In the genomic region with DNA sequence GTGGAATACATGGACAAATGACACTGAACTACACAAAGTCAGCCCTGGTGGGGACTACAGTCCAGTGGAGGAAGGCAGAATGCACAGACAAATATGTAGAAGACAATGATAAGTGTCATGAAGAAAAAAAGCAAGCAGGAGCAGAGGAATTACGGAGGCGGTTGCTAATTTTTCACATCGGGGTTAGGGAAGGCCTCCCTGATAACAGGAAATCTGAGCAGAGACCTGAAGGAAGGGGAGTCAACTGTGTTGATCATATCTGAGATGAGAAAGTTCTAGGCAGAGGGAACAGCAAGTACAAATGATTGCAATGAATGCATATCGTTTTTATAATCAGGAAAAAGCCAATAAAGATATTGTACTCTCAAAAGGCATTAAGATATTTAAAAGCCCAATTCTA, we compare ENCODE assay signal across 31 cellular contexts.
"Had no signal": no experiment of that assay in that cellular context is flagged by ENCODE, and none has a peak within 500 bp of the region (broad histone marks: within the 10 kb centered on the region; RNA-seq: fewer than 3 reads in every experiment).

No MANE protein-coding gene starts in this region.

- H3K4me3 ChIP-seq: body of pancreas, breast epithelium, PC-9 had no signal

- H3K4me1 ChIP-seq: breast epithelium had no signal

- H3K4me2 ChIP-seq: PC-9 had no signal

- H3K36me3 ChIP-seq: breast epithelium, WERI-Rb-1 had no signal

- DNase-seq: activated CD4-positive, alpha-beta T cell treated with anti-CD3 and anti-CD28 coated beads, Interleukin-2, amount 10 ng/mL, durations not matched to agents 24 days and 14 days; activated CD4-positive, alpha-beta T cell treated with anti-CD3 and anti-CD28 coated beads, Interleukin-2, amount 50 U/mL, for 4 hours; activated CD8-positive, alpha-beta T cell treated with anti-CD3 and anti-CD28 coated beads for 36 hours; activated effector memory CD4-positive, alpha-beta T cell treated with anti-CD3 and anti-CD28 coated beads, Interleukin-2, amount 50 U/mL, for 16 hours; activated naive CD4-positive, alpha-beta T cell; activated naive CD4-positive, alpha-beta T cell treated with anti-CD3 and anti-CD28 coated beads, Interleukin-2, amount 50 U/mL, for 16 hours; activated naive CD8-positive, alpha-beta T cell treated with anti-CD3 and anti-CD28 coated beads for 36 hours; activated T-cell treated with anti-CD3 and anti-CD28 coated beads, Interleukin-2, amount 50 U/mL, for 1 hour; activated T-cell treated with anti-CD3 and anti-CD28 coated beads, Interleukin-2, amount 50 U/mL, for 72 hours; body of pancreas; Kasumi-1; KG1; MM.1S; NCI-H1105; NCI-H1436; NCI-H1694; NCI-H1930; NCI-H2081 treated with DMSO at 0.1 percent for 48 hours; NCI-H345; NCI-H524 treated with DMSO at 0.1 percent for 48 hours; NK-92 treated with Interleukin-12 subunit alpha and Interleukin-12 subunit beta, amount 100 ng/mL, for 24 hours; PC-9; SW 1271; T-helper 1 cell; T-helper 2 cell; T-helper 9 cell; WERI-Rb-1 had no signal

- H3K27me3 ChIP-seq: body of pancreas, breast epithelium had no signal

- H3K9me3 ChIP-seq: body of pancreas, breast epithelium had no signal

- ATAC-seq: activated CD8-positive, alpha-beta T cell treated with anti-CD3 and anti-CD28 coated beads for 36 hours; activated T-cell treated with anti-CD3 and anti-CD28 coated beads, Interleukin-2, amount 50 U/mL, for 72 hours; activated T-helper 17 cell treated with anti-CD3 and anti-CD28 coated beads, Interleukin-2, amount 50 U/mL, for 72 hours; body of pancreas; Right ventricle myocardium inferior had no signal

- H2AFZ ChIP-seq: PC-9 had no signal

- H3K27ac ChIP-seq: body of pancreas, breast epithelium, PC-9, RWPE1, WERI-Rb-1 had no signal
